14 cellular contexts compared by ENCODE assay signal in the genomic region with DNA sequence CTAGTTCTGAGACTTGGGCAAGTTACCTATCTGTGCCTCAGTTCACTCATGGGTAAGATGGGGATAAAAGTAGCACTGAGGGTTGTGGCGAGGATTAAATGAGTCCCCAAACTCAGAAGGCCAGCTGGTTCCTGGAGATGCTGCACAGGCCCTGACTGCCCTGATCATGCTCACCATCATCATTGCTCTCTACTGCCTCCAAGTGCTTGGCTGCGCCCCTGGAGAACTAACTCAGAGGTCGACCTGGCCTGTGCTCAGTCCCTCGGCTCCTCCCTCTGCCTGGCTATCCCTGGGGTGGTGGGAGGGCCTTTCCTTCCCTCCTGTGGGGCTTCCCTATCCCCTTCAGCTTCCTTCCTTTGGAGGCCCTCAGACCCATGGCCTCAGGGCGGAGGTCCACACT. TPM values are rescaled to one million over a fixed set of nuclear protein-coding genes. Genes with fewer than 3 reads are reported as not detected.
DNase-seq lines count a peak whose midpoint lies in the region; ATAC-seq and TF ChIP-seq lines count a peak whose summit lies in the region.
"Had no signal": no experiment of that assay in that cellular context is flagged by ENCODE, and none has a peak within 500 bp of the region (broad histone marks: within the 10 kb centered on the region; RNA-seq: fewer than 3 reads in every experiment).

No MANE protein-coding gene starts in this region.

- TF ChIP-seq CTCF in 22Rv1 (IDR thresholded peaks at IDR 0.05) (peak; percentile 35), DND-41 (IDR thresholded peaks at IDR 0.05; ENCODE audit: borderline replicate concordance, extremely low read depth, low read length, poor library complexity, severe bottlenecking) (peak; percentile 26)

- WGBS in iPS DF 6.9 (ENCODE audit: insufficient coverage, insufficient read length), result no CpG with 5 or more reads among the region's 5 CpGs

- no peaks in the 10 kb centered on the region for H3K79me2 ChIP-seq in DND-41 (ENCODE audit: insufficient read depth, low read length)

- H3K4me1 ChIP-seq in DND-41 (ENCODE audit: insufficient read depth, low read length), result no peaks in the 10 kb centered on the region
- H3K4me1 ChIP-seq in iPS DF 6.9 (ENCODE audit: control insufficient read depth, insufficient read depth, low read length), result no peaks in the 10 kb centered on the region; the same call in 1 of the 2 replicates
- H3K4me1 ChIP-seq: ascending aorta, SJSA1 had no signal

- H4K20me1 ChIP-seq in DND-41 (ENCODE audit: insufficient read depth, low read length), result no peaks in the 10 kb centered on the region

- H3K9me3 ChIP-seq in DND-41 (ENCODE audit: insufficient read depth, low read length, severe bottlenecking), result no peaks in the 10 kb centered on the region
- no peaks in the 10 kb centered on the region for H3K9me3 ChIP-seq in iPS DF 6.9 (ENCODE audit: control insufficient read depth, insufficient read depth, low read length)
- H3K9me3 ChIP-seq: ascending aorta, SJSA1 had no signal

- no peak overlapping the region for H3K4me2 ChIP-seq in DND-41 (ENCODE audit: insufficient read depth, low read length)
- H3K4me2 ChIP-seq: KMS-11 had no signal

- no peaks in the 10 kb centered on the region for H3K27me3 ChIP-seq in DND-41 (ENCODE audit: insufficient read depth, low read length, poor library complexity)
- H3K27me3 ChIP-seq in iPS DF 6.9 (ENCODE audit: control insufficient read depth, insufficient read depth, low read length), result no peaks in the 10 kb centered on the region
- H3K27me3 ChIP-seq: ascending aorta, SJSA1 had no signal

- no peak overlapping the region for H2AFZ ChIP-seq in DND-41 (ENCODE audit: low read depth, low read length)

- H3K9ac ChIP-seq in DND-41 (ENCODE audit: low read depth, low read length), result no peak overlapping the region
- H3K9ac ChIP-seq: KMS-11 had no signal

- H3K4me3 ChIP-seq in DND-41 (ENCODE audit: low read depth in 1 of 2, low read length in 2 of 2), result no peak overlapping the region
- no peak overlapping the region for H3K4me3 ChIP-seq in iPS DF 6.9 (ENCODE audit: low read length)
- H3K4me3 ChIP-seq: ascending aorta, SJSA1 had no signal

- H3K27ac ChIP-seq in 22Rv1, result no peak overlapping the region
- no peak overlapping the region for H3K27ac ChIP-seq in DND-41 (ENCODE audit: low read length)
- no peak overlapping the region for H3K27ac ChIP-seq in iPS DF 6.9 (ENCODE audit: low read length)
- H3K27ac ChIP-seq: ascending aorta, KMS-11, SJSA1 had no signal

- H3K36me3 ChIP-seq in DND-41 (ENCODE audit: insufficient read depth, low read length), result no peaks in the 10 kb centered on the region
- H3K36me3 ChIP-seq in iPS DF 6.9 (ENCODE audit: control insufficient read depth, insufficient read depth, low read length), result no peaks in the 10 kb centered on the region
- H3K36me3 ChIP-seq: ascending aorta, SJSA1 had no signal

- ATAC-seq in DND-41 (ENCODE audit: insufficient read depth, low read depth), result peak; percentile 48; the same call in 1 of the 3 replicates
- ATAC-seq in HG03342 (IDR thresholded peaks at IDR 0.05; ENCODE audit: unreplicated experiment), result no peak
- no peak for ATAC-seq in GM21390 (IDR thresholded peaks at IDR 0.05; ENCODE audit: unreplicated experiment)

- no peak for DNase-seq in DND-41
- peak; percentile 54 for DNase-seq in SK-N-DZ (ENCODE audit: low spot score)
- DNase-seq in iPS DF 6.9 (ENCODE audit: low read depth, low spot score), result peak; percentile 33
- no peak for DNase-seq in NCI-H128 (lab: John Stamatoyannopoulos, UW; ENCODE audit: unreplicated experiment)
- no peak for DNase-seq in activated gamma-delta T cell treated with Interleukin-2 at 50 U/mL for 16 hours
- DNase-seq: erythroblast, NCI-H226 had no signal

RNA-seq across cellular contexts. Expression of gene SLC5A9, which starts 5.6 kb away (rescaled TPM):
- 0.03 and 0.21 TPM in 2 replicates for polyA plus RNA-seq in SK-N-DZ (2014; cell fraction: cytosol; rRNA removed)
- 0.67 and 0.94 TPM in 2 replicates for polyA plus RNA-seq in SK-N-DZ (2014; cell fraction: nucleus; rRNA removed)
- polyA plus RNA-seq: CD4-positive, alpha-beta memory T cell had no signal

Comparison
In these comparisons a context has a peak if more than half of its experiments do, and no peak if none do; other contexts are left out.
1. DNase-seq: peak in SK-N-DZ (single experiment) and iPS DF 6.9 (single experiment); none in DND-41 (single experiment), NCI-H128 (single experiment) and activated gamma-delta T cell treated with Interleukin-2 at 50 U/mL for 16 hours (single experiment).